In the genomic region with DNA sequence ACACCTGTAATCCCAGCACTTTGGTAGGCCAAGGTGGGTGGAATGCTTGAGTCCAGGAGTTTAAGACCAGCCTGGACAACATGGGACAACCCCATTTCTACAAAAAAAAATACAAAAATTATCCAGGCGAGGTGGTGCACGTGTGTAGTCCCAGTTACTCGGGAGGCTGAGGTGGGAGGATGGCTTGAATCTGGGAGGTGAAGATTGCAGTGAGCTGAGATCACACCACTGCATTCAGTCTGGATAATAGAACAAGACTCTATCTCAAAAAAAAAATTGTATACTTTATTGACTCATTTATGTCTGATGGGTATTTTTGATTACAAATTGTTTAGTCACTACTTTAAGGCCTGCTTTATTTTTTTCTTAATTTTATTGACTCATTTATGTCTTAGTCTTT, we compare ENCODE assay signal across 15 cellular contexts. TPM values are rescaled to one million over a fixed set of nuclear protein-coding genes. Genes with fewer than 3 reads are reported as not detected.
"Had no signal": no experiment of that assay in that cellular context is flagged by ENCODE, and none has a peak within 500 bp of the region (broad histone marks: within the 10 kb centered on the region; RNA-seq: fewer than 3 reads in every experiment).

No MANE protein-coding gene starts in this region.

RNA-seq across cellular contexts. Expression of gene PROP1, which starts 56.0 kb away (rescaled TPM):
- total RNA-seq: stomach, subcutaneous adipose tissue, suprapubic skin, temporal lobe, testis, thoracic aorta, thyroid gland, tibial nerve, transverse colon, upper lobe of left lung, upper lobe of right lung, ureter, urinary bladder, uterus, vagina had no signal
